In genomic region chr7:121267612-121268011, GRCh38 we compare ENCODE assay signal across 15 cellular contexts.
A peak's percentile ranks its signal among the peaks of the same experiment; 100 is the strongest.
DNase-seq lines count a peak whose midpoint lies in the region; ATAC-seq and TF ChIP-seq lines count a peak whose summit lies in the region.
"Had no signal": no experiment of that assay in that cellular context is flagged by ENCODE, and none has a peak within 500 bp of the region (broad histone marks: within the 10 kb centered on the region; RNA-seq: fewer than 3 reads in every experiment).

No MANE protein-coding gene starts in this region.

- no peaks in the 10 kb centered on the region for H3K79me1 ChIP-seq in mesenchymal stem cell (replicated peaks; ENCODE audit: low read length, poor library complexity, severe bottlenecking)

- no peak overlapping the region for H2BK120ac ChIP-seq in mesenchymal stem cell (ENCODE audit: low read depth, low read length)

- H3K4me1 ChIP-seq in mesenchymal stem cell (ENCODE audit: control insufficient read depth, insufficient read depth, low read depth, low read length), result no peaks in the 10 kb centered on the region

- DNase-seq in left ventricle myocardium superior (no peak), cardiac septum (ENCODE audit: low spot score) (no peak), fibroblast of pulmonary artery (ENCODE audit: low read depth) (peak; percentile 46), mesenchymal stem cell (peak; percentile 23), NCI-H345 (lab: John Stamatoyannopoulos, UW) (no peak), midbrain (lab: John Stamatoyannopoulos, UW) (no peak), lower leg skin (ENCODE audit: low spot score in 2 of 2) (no peak)
- DNase-seq: ACHN; C1 segment of cervical spinal cord; Calu3; CD4-positive, alpha-beta T cell; DMS 273 treated with DMSO at 0.1 percent for 48 hours; H7 had no signal

- H3K23ac ChIP-seq in mesenchymal stem cell (ENCODE audit: low read length in 2 of 2), result no peak overlapping the region

- no peak overlapping the region for H2BK15ac ChIP-seq in mesenchymal stem cell (ENCODE audit: low read depth, poor library complexity, severe bottlenecking)

- WGBS in mesenchymal stem cell, result 44% methylated on average over 1 of the region's 1 CpG
- WGBS in lower leg skin, 2 donors, result 57 to 67% methylated on average over 1 of the region's 1 CpG

- H2AK5ac ChIP-seq in mesenchymal stem cell (ENCODE audit: low read length, severe bottlenecking), result no peak overlapping the region

- TF ChIP-seq POLR2A in lower leg skin (IDR thresholded peaks at IDR 0.05), result no peak

- no peak overlapping the region for H3K4ac ChIP-seq in mesenchymal stem cell (ENCODE audit: low read depth in 1 of 2, low read length in 2 of 2)

- H2BK5ac ChIP-seq in mesenchymal stem cell (ENCODE audit: low read depth, low read length, poor library complexity, severe bottlenecking), result no peak overlapping the region

- H3K18ac ChIP-seq in mesenchymal stem cell (ENCODE audit: low read depth in 1 of 2, low read length in 2 of 2), result peak overlapping the region in 1 of 2 experiments; percentile 21

- no peak overlapping the region for H3K4me2 ChIP-seq in mesenchymal stem cell (ENCODE audit: low read length, poor library complexity, severe bottlenecking)
- H3K4me2 ChIP-seq: GM23338 had no signal

- no peak overlapping the region for H3K27ac ChIP-seq in mesenchymal stem cell (ENCODE audit: low read length, poor library complexity, severe bottlenecking)

- H4K8ac ChIP-seq in mesenchymal stem cell (ENCODE audit: low read length), result no peak overlapping the region

- H2AFZ ChIP-seq in mesenchymal stem cell (ENCODE audit: low read depth, low read length), result no peak overlapping the region
- H2AFZ ChIP-seq: GM23338 had no signal

- H4K91ac ChIP-seq in mesenchymal stem cell (ENCODE audit: low read length), result no peak overlapping the region

- H3K9me3 ChIP-seq in mesenchymal stem cell (ENCODE audit: control insufficient read depth, low read length), result no peaks in the 10 kb centered on the region

- H3K27me3 ChIP-seq in mesenchymal stem cell (ENCODE audit: control insufficient read depth in 1 of 2, insufficient read depth in 1 of 2, low read length in 2 of 2), result no peaks in the 10 kb centered on the region

- no peak for TF ChIP-seq CTCF in fibroblast of pulmonary artery (IDR thresholded peaks at IDR 0.05; ENCODE audit: low read length, missing control alignments)
- no peak for TF ChIP-seq CTCF in lower leg skin (IDR thresholded peaks at IDR 0.05)

- peaks cover 0 to 23% of the 10 kb centered on the region in 2 experiments for H3K36me3 ChIP-seq in mesenchymal stem cell (ENCODE audit: control insufficient read depth in 1 of 2, insufficient read depth in 2 of 2, low read depth in 1 of 2, low read length in 2 of 2)

- intact Hi-C loops in left ventricle myocardium superior (cut with micrococcal nuclease), result no loop called here
- intact Hi-C loops in cardiac septum (cut with DNase I), result no loop called here
- intact Hi-C loops in lower leg skin (cut with DNase I; ENCODE audit: low total_unique reads), result no loop called here

- peak; percentile 53 for ATAC-seq in left ventricle myocardium superior
- ATAC-seq: GM12878, GM23338 had no signal

- no peak overlapping the region for H3K9ac ChIP-seq in mesenchymal stem cell (ENCODE audit: low read length)

- no peak overlapping the region for H2BK12ac ChIP-seq in mesenchymal stem cell (ENCODE audit: low read length in 2 of 2)

- H3K4me3 ChIP-seq in fibroblast of pulmonary artery (replicated peaks; ENCODE audit: low read depth, low read length), result no peak overlapping the region
- H3K4me3 ChIP-seq in mesenchymal stem cell (ENCODE audit: insufficient read depth in 1 of 2, low read depth in 1 of 2, low read length in 2 of 2), result no peak overlapping the region
- H3K4me3 ChIP-seq in lower leg skin (ENCODE audit: low read depth, poor library complexity, severe bottlenecking), result no peak overlapping the region
- H3K4me3 ChIP-seq: GM12878, GM23338 had no signal

- no peak overlapping the region for H3K14ac ChIP-seq in mesenchymal stem cell (ENCODE audit: low read length in 2 of 2)

Comparison
In these comparisons a context has a peak if more than half of its experiments do, and no peak if none do; other contexts are left out.
1. DNase-seq: peak in fibroblast of pulmonary artery (single experiment) and mesenchymal stem cell (single experiment); none in left ventricle myocardium superior (single experiment), cardiac septum (single experiment), NCI-H345 (single experiment), midbrain (single experiment) and lower leg skin (0 of 2).